22 cellular contexts compared by ENCODE assay signal in genomic region chr4:76754439-76754838, GRCh38.
A peak's percentile ranks its signal among the peaks of the same experiment; 100 is the strongest.
DNase-seq lines count a peak whose midpoint lies in the region; ATAC-seq and TF ChIP-seq lines count a peak whose summit lies in the region.
"Had no signal": no experiment of that assay in that cellular context is flagged by ENCODE, and none has a peak within 500 bp of the region (broad histone marks: within the 10 kb centered on the region; RNA-seq: fewer than 3 reads in every experiment).

No MANE protein-coding gene starts in this region.

- peaks cover 34% of the 10 kb centered on the region for H3K4me1 ChIP-seq in BLaER1
- H3K4me1 ChIP-seq in SJSA1 (replicated peaks), result peaks cover 56% of the 10 kb centered on the region
- peaks cover 3 to 7% of the 10 kb centered on the region in 2 donors for H3K4me1 ChIP-seq in left lung
- H3K4me1 ChIP-seq in skeletal muscle satellite cell (ENCODE audit: control insufficient read depth, insufficient read depth, low read length), result peaks cover 55% of the 10 kb centered on the region
- no peaks in the 10 kb centered on the region for H3K4me1 ChIP-seq in CD4-positive, alpha-beta memory T cell (ENCODE audit: insufficient read depth, low read length)

- peaks cover 13 to 18% of the 10 kb centered on the region in 2 donors for H3K27me3 Mint-ChIP-seq in CD4-positive, alpha-beta memory T cell

- H3K4me1 Mint-ChIP-seq in CD4-positive, alpha-beta memory T cell, result no peaks in the 10 kb centered on the region

- peak overlapping the region; percentile 58 for H3K4me2 ChIP-seq in BLaER1
- H3K4me2 ChIP-seq in skeletal muscle satellite cell (ENCODE audit: low read length), result peak overlapping the region; percentile 77

- no peak for TF ChIP-seq CTCF in left lung (IDR thresholded peaks at IDR 0.05)

- H3K27me3 ChIP-seq in BLaER1 (no peaks in the 10 kb centered on the region), SJSA1 (replicated peaks) (no peaks in the 10 kb centered on the region), left lung (no peaks in the 10 kb centered on the region), skeletal muscle satellite cell (ENCODE audit: control insufficient read depth, insufficient read depth, low read length) (no peaks in the 10 kb centered on the region)
- peaks cover 2% of the 10 kb centered on the region for H3K27me3 ChIP-seq in CD4-positive, alpha-beta memory T cell (ENCODE audit: insufficient read depth, low read length)

- H3K4me3 ChIP-seq in BLaER1 (no peak overlapping the region), SJSA1 (no peak overlapping the region), left lung (no peak overlapping the region), skeletal muscle satellite cell (ENCODE audit: low read length) (peak overlapping the region; percentile 46)
- no peak overlapping the region for H3K4me3 ChIP-seq in CD4-positive, alpha-beta memory T cell (ENCODE audit: low read length in 2 of 2)

- H3K27ac Mint-ChIP-seq in CD4-positive, alpha-beta memory T cell, result no peak overlapping the region
- H3K27ac Mint-ChIP-seq: activated CD8-positive, alpha-beta memory T cell treated with anti-CD3 and anti-CD28 coated beads, Interleukin-2, amount 10 ng/mL, durations not matched to agents 7 days and 5 days; stimulated activated naive CD8-positive, alpha-beta T cell treated with anti-CD3 and anti-CD28 coated beads, Interleukin-15, Interleukin-2, amounts not matched to agents 100 ng/mL and 50 ng/mL, for 24 hours had no signal

- intact Hi-C loops in left lung (cut with DNase I), result no loop called here
- intact Hi-C loops in CD4-positive, alpha-beta memory T cell (cut with micrococcal nuclease), result no loop called here

- H4K20me1 ChIP-seq in BLaER1, result no peaks in the 10 kb centered on the region

- H3K27ac ChIP-seq in BLaER1 (peak overlapping the region; percentile 53), SJSA1 (peak overlapping the region; percentile 85), left lung (peak overlapping the region; percentile 53 to 60)
- no peak overlapping the region for H3K27ac ChIP-seq in CD4-positive, alpha-beta memory T cell (ENCODE audit: low read depth, low read length)

- peaks cover 26% of the 10 kb centered on the region for H3K9me3 ChIP-seq in BLaER1
- peaks cover 5% of the 10 kb centered on the region; the same call in 1 of the 2 replicates for H3K9me3 ChIP-seq in SJSA1 (replicated peaks)
- no peaks in the 10 kb centered on the region for H3K9me3 ChIP-seq in left lung
- no peaks in the 10 kb centered on the region for H3K9me3 ChIP-seq in skeletal muscle satellite cell (replicated peaks; ENCODE audit: low read length)
- no peaks in the 10 kb centered on the region for H3K9me3 ChIP-seq in CD4-positive, alpha-beta memory T cell (ENCODE audit: control insufficient read depth in 1 of 2, low read length in 2 of 2)

- H3K36me3 ChIP-seq in BLaER1 (peaks cover 86% of the 10 kb centered on the region), SJSA1 (peaks cover 25% of the 10 kb centered on the region), left lung (peaks cover 0 to 14% of the 10 kb centered on the region in 2 donors), skeletal muscle satellite cell (ENCODE audit: insufficient read depth, low read length) (no peaks in the 10 kb centered on the region)
- no peaks in the 10 kb centered on the region for H3K36me3 ChIP-seq in CD4-positive, alpha-beta memory T cell (ENCODE audit: insufficient read depth, low read length)

- no peak for DNase-seq in SJSA1 (ENCODE audit: low read depth in 1 of 2, low spot score in 2 of 2)
- DNase-seq in left lung, result no peak
- no peak for DNase-seq in stimulated activated CD4-positive, alpha-beta T cell treated with anti-CD3 and anti-CD28 coated beads, Interleukin-4, amount 100 ng/mL, for 1 hour
- DNase-seq in NCI-H524 (lab: John Stamatoyannopoulos, UW), result no peak
- DNase-seq in CD4-positive, alpha-beta memory T cell, result no peak
- no peak for DNase-seq in NCI-H2171 (lab: John Stamatoyannopoulos, UW)
- DNase-seq: activated CD4-positive, alpha-beta T cell treated with anti-CD3 and anti-CD28 coated beads for 1 hour; activated CD8-positive, alpha-beta memory T cell treated with anti-CD3 and anti-CD28 coated beads, Interleukin-2, amount 10 ng/mL, durations not matched to agents 7 days and 5 days; activated effector memory CD4-positive, alpha-beta T cell treated with Interleukin-2 at 50 U/mL for 16 hours; amygdala; DMS 273 treated with DMSO at 0.1 percent for 48 hours; H7; Karpas-422; mesendoderm; NCI-H1105 treated with DMSO at 0.1 percent for 48 hours; NCI-H345; occipital lobe; SHP77 treated with DMSO at 0.1 percent for 48 hours; small intestine had no signal

- no peak for ATAC-seq in left lung
- ATAC-seq: activated CD8-positive, alpha-beta memory T cell treated with anti-CD3 and anti-CD28 coated beads, Interleukin-2, amount 10 ng/mL, durations not matched to agents 7 days and 5 days had no signal

- no peaks in the 10 kb centered on the region for H3K36me3 Mint-ChIP-seq in CD4-positive, alpha-beta memory T cell
- H3K36me3 Mint-ChIP-seq: activated CD8-positive, alpha-beta memory T cell treated with anti-CD3 and anti-CD28 coated beads, Interleukin-2, amount 10 ng/mL, durations not matched to agents 7 days and 5 days had no signal

- POLR2A ChIA-PET in CD4-positive, alpha-beta memory T cell (lab: Charles Lee; ENCODE audit: partially characterized antibody), result no interaction called here

- H3K9ac ChIP-seq in BLaER1 (no peak overlapping the region; the same call in 1 of the 2 replicates), skeletal muscle satellite cell (ENCODE audit: low read depth, low read length) (peak overlapping the region; percentile 87)

- H3K9me3 Mint-ChIP-seq in CD4-positive, alpha-beta memory T cell, result peaks cover 0 to 9% (median 5%) of the 10 kb centered on the region in 8 donors

- no peak overlapping the region for H3K4me3 Mint-ChIP-seq in CD4-positive, alpha-beta memory T cell
- H3K4me3 Mint-ChIP-seq: activated CD8-positive, alpha-beta memory T cell treated with anti-CD3 and anti-CD28 coated beads, Interleukin-2, amount 10 ng/mL, durations not matched to agents 7 days and 5 days; stimulated activated naive CD8-positive, alpha-beta T cell treated with anti-CD3 and anti-CD28 coated beads, Interleukin-15, Interleukin-2, amounts not matched to agents 100 ng/mL and 50 ng/mL, for 24 hours had no signal

- CTCF ChIA-PET in CD4-positive, alpha-beta memory T cell (lab: Charles Lee; ENCODE audit: partially characterized antibody), result no interaction called here
